In genomic region chr7:100825760-100826545, GRCh38 we compare ENCODE assay signal across 1 cellular context.
TF ChIP-seq lines count a peak whose summit lies in the region.

No MANE protein-coding gene starts in this region.

TF ChIP-seq in K562, 482 proteins besides CTCF, POLR2A, EP300 and RAD21 (continued from another document and continues in another):
- TF ChIP-seq HBP1 (CRISPR knock-in tag; IDR thresholded peaks at IDR 0.05) (no peak), HES1 (IDR thresholded peaks at IDR 0.05; ENCODE audit: low read depth) (no peak), ZNF354B (CRISPR knock-in tag; IDR thresholded peaks at IDR 0.05) (no peak), EGR1 (conservative IDR thresholded peaks at IDR 0.05) (peak; percentile 32; the same call in 1 of the 2 replicates), ADNP (tag; IDR thresholded peaks at IDR 0.05) (no peak), ZBTB1 (CRISPR knock-in tag; IDR thresholded peaks at IDR 0.05; ENCODE audit: borderline replicate concordance, low read depth) (no peak), ZNF133 (CRISPR knock-in tag; IDR thresholded peaks at IDR 0.05) (no peak), ZBTB26 (CRISPR knock-in tag; IDR thresholded peaks at IDR 0.05) (no peak), MTA1 (IDR thresholded peaks at IDR 0.05; ENCODE audit: borderline replicate concordance) (no peak; the same call in 1 of the 2 replicates), MLLT1 (IDR thresholded peaks at IDR 0.05) (no peak), HDAC8 (tag; IDR thresholded peaks at IDR 0.05) (no peak), ZBTB9 (CRISPR knock-in tag; IDR thresholded peaks at IDR 0.05) (no peak), TRIM28 (IDR thresholded peaks at IDR 0.05) (no peak), RBBP5 (IDR thresholded peaks at IDR 0.05; ENCODE audit: borderline replicate concordance, insufficient read depth, low read length, poor library complexity, severe bottlenecking) (no peak), XRCC5 (IDR thresholded peaks at IDR 0.05; ENCODE audit: low read depth, low read length) (no peak), ZNF766 (CRISPR knock-in tag; conservative IDR thresholded peaks at IDR 0.05) (no peak), ZNF512 (tag; IDR thresholded peaks at IDR 0.05) (no peak), RB1 (IDR thresholded peaks at IDR 0.05; ENCODE audit: low read depth) (no peak), NFATC3 (IDR thresholded peaks at IDR 0.05) (no peak), FOXJ2 (tag; IDR thresholded peaks at IDR 0.05) (no peak), NR4A1 (CRISPR knock-in tag; IDR thresholded peaks at IDR 0.05) (no peak), NR4A1 (tag; IDR thresholded peaks at IDR 0.05) (no peak), ETV1 (tag; conservative IDR thresholded peaks at IDR 0.05; ENCODE audit: low read depth) (no peak), ZNF224 (CRISPR knock-in tag; IDR thresholded peaks at IDR 0.05) (no peak), ARID3A (IDR thresholded peaks at IDR 0.05; ENCODE audit: borderline replicate concordance, low read depth, low read length) (no peak), BCLAF1 (IDR thresholded peaks at IDR 0.05; ENCODE audit: borderline replicate concordance in 1 of 2, control insufficient read depth in 1 of 2, low read depth in 2 of 2, low read length in 1 of 2) (no peak), ZNF639 (CRISPR knock-in tag; conservative IDR thresholded peaks at IDR 0.05 in 1 of 2, IDR thresholded peaks at IDR 0.05 in 1 of 2) (no peak), ZSCAN32 (CRISPR knock-in tag; IDR thresholded peaks at IDR 0.05) (no peak), NONO (IDR thresholded peaks at IDR 0.05; ENCODE audit: low read depth in 2 of 2, low read length in 1 of 2) (no peak), THRB (CRISPR knock-in tag; conservative IDR thresholded peaks at IDR 0.05) (0 out of 2 replicates have a peak, but pooled peaks have one; percentile 78), SIN3A (IDR thresholded peaks at IDR 0.05; ENCODE audit: borderline replicate concordance in 2 of 2, control insufficient read depth in 1 of 2, low read depth in 2 of 2, low read length in 2 of 2) (no peak), JUND (IDR thresholded peaks at IDR 0.05; ENCODE audit: borderline replicate concordance, low read depth, low read length) (peak; percentile 24; the same call in 1 of the 2 replicates), JUND (tag; IDR thresholded peaks at IDR 0.05; ENCODE audit: borderline replicate concordance, low read depth, low read length) (peak; percentile 17; the same call in 1 of the 3 replicates), DEAF1 (CRISPR knock-in tag; IDR thresholded peaks at IDR 0.05) (peak; percentile 64), SMARCA5 (IDR thresholded peaks at IDR 0.05) (no peak), SP2 (IDR thresholded peaks at IDR 0.05; ENCODE audit: extremely low read depth, low read depth, low read length, poor library complexity, severe bottlenecking) (no peak)
